In genomic region chr2:148459300-148459891, GRCh38 we compare ENCODE assay signal across 20 cellular contexts.
DNase-seq lines count a peak whose midpoint lies in the region; ATAC-seq, FAIRE-seq and TF ChIP-seq lines count a peak whose summit lies in the region.
"Had no signal": no experiment of that assay in that cellular context is flagged by ENCODE, and none has a peak within 500 bp of the region (broad histone marks: within the 10 kb centered on the region; RNA-seq: fewer than 3 reads in every experiment).

No MANE protein-coding gene starts in this region.

- H3K27me3 ChIP-seq in mesenchymal stem cell (ENCODE audit: control insufficient read depth in 1 of 2, insufficient read depth in 1 of 2, low read length in 2 of 2), result no peaks in the 10 kb centered on the region
- H3K27me3 ChIP-seq in stomach, result no peaks in the 10 kb centered on the region

- H3K23ac ChIP-seq in mesenchymal stem cell (ENCODE audit: low read length in 2 of 2), result no peak overlapping the region

- H3K9me3 Mint-ChIP-seq in HFFc6, result no peaks in the 10 kb centered on the region
- no peaks in the 10 kb centered on the region for H3K9me3 Mint-ChIP-seq in activated T-helper 17 cell treated with anti-CD3 and anti-CD28 coated beads, Interleukin-2, amount 50 U/mL, for 72 hours
- H3K9me3 Mint-ChIP-seq: activated naive CD8-positive, alpha-beta T cell treated with anti-CD3 and anti-CD28 coated beads, Interleukin-2, amount 50 U/mL, for 24 hours; activated T-helper 2 cell treated with anti-CD3 and anti-CD28 coated beads, Interferon-gamma antibody, Interleukin-2, Interleukin-4, amounts not matched to agents 10 μg/mL and 5 μg/mL and 100 μg/mL, durations not matched to agents 14 hours and 24 hours and 36 hours; endodermal cell; T-helper 1 cell treated with Interleukin-12 subunit alpha and Interleukin-12 subunit beta and Interleukin-4 antibody, amounts not matched to agents 30 μg/mL and 1 μg/mL, for 36 hours had no signal

- no peaks in the 10 kb centered on the region for H3K36me3 Mint-ChIP-seq in HFFc6 (ENCODE audit: low read depth)
- H3K36me3 Mint-ChIP-seq in activated T-helper 17 cell treated with anti-CD3 and anti-CD28 coated beads, Interleukin-2, amount 50 U/mL, for 72 hours (ENCODE audit: low read depth), result peaks cover 16% of the 10 kb centered on the region

- peak; percentile 17 for FAIRE-seq in G401.6 (lab: Jason Lieb, UNC)
- FAIRE-seq: H54, urothelium cell line had no signal

- H2BK5ac ChIP-seq in mesenchymal stem cell (ENCODE audit: low read depth, low read length, poor library complexity, severe bottlenecking), result no peak overlapping the region

- no peak overlapping the region for H2BK15ac ChIP-seq in mesenchymal stem cell (ENCODE audit: low read depth, poor library complexity, severe bottlenecking)

- H3K4me3 ChIP-seq in mesenchymal stem cell (ENCODE audit: insufficient read depth in 1 of 2, low read depth in 1 of 2, low read length in 2 of 2) (no peak overlapping the region), stomach (no peak overlapping the region)

- no peak overlapping the region for H3K27ac Mint-ChIP-seq in HFFc6
- no peak overlapping the region for H3K27ac Mint-ChIP-seq in activated T-helper 17 cell treated with anti-CD3 and anti-CD28 coated beads, Interleukin-2, amount 50 U/mL, for 72 hours
- H3K27ac Mint-ChIP-seq: activated naive CD8-positive, alpha-beta T cell treated with anti-CD3 and anti-CD28 coated beads, Interleukin-2, amount 50 U/mL, for 24 hours; activated T-helper 2 cell treated with anti-CD3 and anti-CD28 coated beads, Interferon-gamma antibody, Interleukin-2, Interleukin-4, amounts not matched to agents 10 μg/mL and 5 μg/mL and 100 μg/mL, durations not matched to agents 14 hours and 24 hours and 36 hours; endodermal cell; T-helper 1 cell treated with Interleukin-12 subunit alpha and Interleukin-12 subunit beta and Interleukin-4 antibody, amounts not matched to agents 30 μg/mL and 1 μg/mL, for 36 hours had no signal

- TF ChIP-seq EP300 in stomach (IDR thresholded peaks at IDR 0.05), result no peak

- no peak overlapping the region for H3K18ac ChIP-seq in mesenchymal stem cell (ENCODE audit: low read depth in 1 of 2, low read length in 2 of 2)

- WGBS in mesenchymal stem cell, result no CpG with 5 or more reads among the region's 2 CpGs
- WGBS in stomach, 5 donors, result 58 to 82% (median 77%) methylated on average over 2 of the region's 2 CpGs

- H3K4me2 ChIP-seq in mesenchymal stem cell (ENCODE audit: low read length, poor library complexity, severe bottlenecking), result no peak overlapping the region

- H4K8ac ChIP-seq in mesenchymal stem cell (ENCODE audit: low read length), result no peak overlapping the region

- H3K9me3 ChIP-seq in mesenchymal stem cell (ENCODE audit: control insufficient read depth, low read length), result no peaks in the 10 kb centered on the region
- H3K9me3 ChIP-seq in stomach, result no peaks in the 10 kb centered on the region

- intact Hi-C loops in stomach (cut with DNase I; ENCODE audit: low total_unique reads), result no loop called here

- H3K14ac ChIP-seq in mesenchymal stem cell (ENCODE audit: low read length in 2 of 2), result no peak overlapping the region

- TF ChIP-seq CTCF in HFFc6 (IDR thresholded peaks at IDR 0.05) (no peak), stomach (IDR thresholded peaks at IDR 0.05) (no peak)

- H4K91ac ChIP-seq in mesenchymal stem cell (ENCODE audit: low read length), result no peak overlapping the region

- no peak overlapping the region for H2AFZ ChIP-seq in mesenchymal stem cell (ENCODE audit: low read depth, low read length)

- no peak overlapping the region for H3K27ac ChIP-seq in mesenchymal stem cell (ENCODE audit: low read length, poor library complexity, severe bottlenecking)
- no peak overlapping the region for H3K27ac ChIP-seq in stomach
- H3K27ac ChIP-seq: WERI-Rb-1 had no signal

- H3K4me1 ChIP-seq in mesenchymal stem cell (ENCODE audit: control insufficient read depth, insufficient read depth, low read depth, low read length), result no peaks in the 10 kb centered on the region
- peaks cover 0 to 7% (median 0%) of the 10 kb centered on the region in 4 donors for H3K4me1 ChIP-seq in stomach

- H3K27me3 Mint-ChIP-seq in HFFc6 (ENCODE audit: insufficient read depth), result no peaks in the 10 kb centered on the region
- H3K27me3 Mint-ChIP-seq in activated T-helper 17 cell treated with anti-CD3 and anti-CD28 coated beads, Interleukin-2, amount 50 U/mL, for 72 hours, result no peaks in the 10 kb centered on the region
- H3K27me3 Mint-ChIP-seq: activated naive CD8-positive, alpha-beta T cell treated with anti-CD3 and anti-CD28 coated beads, Interleukin-2, amount 50 U/mL, for 24 hours had no signal

- H3K4ac ChIP-seq in mesenchymal stem cell (ENCODE audit: low read depth in 1 of 2, low read length in 2 of 2), result no peak overlapping the region

- no peak overlapping the region for H2BK120ac ChIP-seq in mesenchymal stem cell (ENCODE audit: low read depth, low read length)

- no peak overlapping the region for H2BK12ac ChIP-seq in mesenchymal stem cell (ENCODE audit: low read length in 2 of 2)

- ATAC-seq in activated T-helper 17 cell treated with anti-CD3 and anti-CD28 coated beads, Interleukin-2, amount 50 U/mL, for 72 hours (replicated peaks), result peak; percentile 18
- ATAC-seq: activated naive CD8-positive, alpha-beta T cell treated with anti-CD3 and anti-CD28 coated beads, Interleukin-2, amount 50 U/mL, for 24 hours; right cardiac atrium had no signal

- no peak overlapping the region for H3K9ac ChIP-seq in mesenchymal stem cell (ENCODE audit: low read length)

- H3K36me3 ChIP-seq in mesenchymal stem cell (ENCODE audit: control insufficient read depth in 1 of 2, insufficient read depth in 2 of 2, low read depth in 1 of 2, low read length in 2 of 2) (peaks cover 2 to 12% of the 10 kb centered on the region in 2 experiments), stomach (peaks cover 6 to 10% (median 7%) of the 10 kb centered on the region in 4 donors)
- H3K36me3 ChIP-seq: WERI-Rb-1 had no signal

- H3K79me1 ChIP-seq in mesenchymal stem cell (replicated peaks; ENCODE audit: low read length, poor library complexity, severe bottlenecking), result peaks cover 3% of the 10 kb centered on the region

- no peak for TF ChIP-seq POLR2A in stomach (IDR thresholded peaks at IDR 0.05)

- peaks cover 29% of the 10 kb centered on the region for H3K4me1 Mint-ChIP-seq in HFFc6 (ENCODE audit: low read depth)
- H3K4me1 Mint-ChIP-seq in activated T-helper 17 cell treated with anti-CD3 and anti-CD28 coated beads, Interleukin-2, amount 50 U/mL, for 72 hours, result no peaks in the 10 kb centered on the region
- H3K4me1 Mint-ChIP-seq: activated naive CD8-positive, alpha-beta T cell treated with anti-CD3 and anti-CD28 coated beads, Interleukin-2, amount 50 U/mL, for 24 hours; endodermal cell had no signal

- H2AK5ac ChIP-seq in mesenchymal stem cell (ENCODE audit: low read length, severe bottlenecking), result no peak overlapping the region

- no peak overlapping the region for H3K4me3 Mint-ChIP-seq in HFFc6
- no peak overlapping the region for H3K4me3 Mint-ChIP-seq in activated T-helper 17 cell treated with anti-CD3 and anti-CD28 coated beads, Interleukin-2, amount 50 U/mL, for 72 hours
- H3K4me3 Mint-ChIP-seq: activated naive CD8-positive, alpha-beta T cell treated with anti-CD3 and anti-CD28 coated beads, Interleukin-2, amount 50 U/mL, for 24 hours; endodermal cell; T-helper 1 cell treated with Interleukin-12 subunit alpha and Interleukin-12 subunit beta and Interleukin-4 antibody, amounts not matched to agents 30 μg/mL and 1 μg/mL, for 36 hours had no signal

- DNase-seq in HFFc6 (peak; percentile 6), mesenchymal stem cell (peak; percentile 6), stomach (no peak), NCI-H1105 (lab: John Stamatoyannopoulos, UW) (no peak), NCI-H446 treated with DMSO at 0.1 percent for 48 hours (lab: John Stamatoyannopoulos, UW) (no peak)
- no peak for DNase-seq in activated CD8-positive, alpha-beta memory T cell treated with anti-CD3 and anti-CD28 coated beads, Interleukin-2, amount 50 U/mL, for 48 hours
- DNase-seq: activated CD8-positive, alpha-beta memory T cell treated with anti-CD3 and anti-CD28 coated beads for 24 hours; activated naive CD8-positive, alpha-beta T cell treated with anti-CD3 and anti-CD28 coated beads, Interleukin-2, amount 50 U/mL, for 24 hours; caudate nucleus; endodermal cell; NCI-H1694; NK-92 treated with Interleukin-12 subunit alpha and Interleukin-12 subunit beta, amount 100 ng/mL, for 24 hours; right cardiac atrium; WERI-Rb-1 had no signal

Comparison
In these comparisons a context has a peak if more than half of its experiments do, and no peak if none do; other contexts are left out.
1. DNase-seq: peak in HFFc6 (single experiment) and mesenchymal stem cell (single experiment); none in stomach (single experiment), NCI-H1105 (single experiment), activated CD8-positive, alpha-beta memory T cell treated with anti-CD3 and anti-CD28 coated beads, Interleukin-2, amount 50 U/mL, for 48 hours (single experiment) and NCI-H446 treated with DMSO at 0.1 percent for 48 hours (single experiment).